ENCODE assay signal across 10 cellular contexts in genomic region chr17:19958023-19958422, GRCh38. TPM values are rescaled to one million over a fixed set of nuclear protein-coding genes. Genes with fewer than 3 reads are reported as not detected.
DNase-seq lines count a peak whose midpoint lies in the region; ATAC-seq, FAIRE-seq and TF ChIP-seq lines count a peak whose summit lies in the region.
"Had no signal": no experiment of that assay in that cellular context is flagged by ENCODE, and none has a peak within 500 bp of the region (broad histone marks: within the 10 kb centered on the region; RNA-seq: fewer than 3 reads in every experiment).

No MANE protein-coding gene starts in this region.

- no peaks in the 10 kb centered on the region for H3K27me3 Mint-ChIP-seq in astrocyte (ENCODE audit: low read depth, unreplicated experiment)

- H3K9ac ChIP-seq in HCT116 (ENCODE audit: low read length) (no peak overlapping the region), astrocyte (ENCODE audit: low read length) (peak overlapping the region; percentile 58)

- peaks cover 1% of the 10 kb centered on the region for H3K36me3 Mint-ChIP-seq in astrocyte (ENCODE audit: low read depth, unreplicated experiment)

- BruUV-seq in HCT116 (replicated peaks; lab: Mats Ljungman, UMichigan) = no TSS peak

- H3K9me3 Mint-ChIP-seq in astrocyte (ENCODE audit: unreplicated experiment) = no peaks in the 10 kb centered on the region

- peak; percentile 97 for FAIRE-seq in astrocyte (lab: Jason Lieb, UNC)

- POLR2A ChIA-PET in HCT116 (lab: Charles Lee) = no interaction called here

- TF ChIP-seq CTCF in HCT116 (IDR thresholded peaks at IDR 0.05 in 2 of 3, conservative IDR thresholded peaks at IDR 0.05 in 1 of 3; ENCODE audit: borderline replicate concordance in 1 of 3, insufficient read depth in 1 of 3, low read depth in 2 of 3, low read length in 2 of 3) (no peak), astrocyte (IDR thresholded peaks at IDR 0.05; ENCODE audit: insufficient read depth, low read depth, low read length) (no peak), kidney epithelial cell (IDR thresholded peaks at IDR 0.05; ENCODE audit: insufficient read depth, low read length, poor library complexity, severe bottlenecking) (no peak)

- peak overlapping the region; percentile 97 for H3K27ac Mint-ChIP-seq in astrocyte (ENCODE audit: unreplicated experiment)

- no peak for TF ChIP-seq POLR2A in HCT116 (IDR thresholded peaks at IDR 0.05; ENCODE audit: borderline replicate concordance, extremely low read depth, insufficient read depth, insufficient read length)

- peaks cover 19% of the 10 kb centered on the region for H3K4me1 Mint-ChIP-seq in astrocyte (ENCODE audit: low read depth, unreplicated experiment)

- H2AFZ ChIP-seq in HCT116 (ENCODE audit: low read depth, low read length, poor library complexity, severe bottlenecking) (no peak overlapping the region), astrocyte (ENCODE audit: low read depth, low read length) (peak overlapping the region; percentile 11)

- H3K9me3 ChIP-seq in HCT116 (ENCODE audit: control insufficient read depth in 1 of 2, insufficient read depth in 1 of 2, low read depth in 1 of 2, low read length in 2 of 2) (no peaks in the 10 kb centered on the region), astrocyte (ENCODE audit: insufficient read depth, low read depth, low read length) (no peaks in the 10 kb centered on the region)

- H3K4me2 ChIP-seq in HCT116 (ENCODE audit: low read length) = peak overlapping the region; percentile 37
- H3K4me2 ChIP-seq in astrocyte (ENCODE audit: low read length) = peak overlapping the region; percentile 81

- RAD21 ChIA-PET in HCT116 (lab: Charles Lee; ENCODE audit: low non-redundant PET in 1 of 2, low total read pairs in 2 of 2, uncharacterized antibody in 2 of 2, unreplicated experiment in 2 of 2) = no interaction called here

- ATAC-seq in HCT116 = peak; percentile 90
- no peak for ATAC-seq in GM21526 (IDR thresholded peaks at IDR 0.05; ENCODE audit: low FRiP score, unreplicated experiment)

- H3K4me1 ChIP-seq in HCT116 (ENCODE audit: control insufficient read depth in 1 of 2, insufficient read depth in 2 of 2, low read length in 2 of 2) = peaks cover 15 to 19% of the 10 kb centered on the region in 2 experiments
- H3K4me1 ChIP-seq in astrocyte (ENCODE audit: insufficient read depth, low read length) = peaks cover 11% of the 10 kb centered on the region

- H3K4me3 ChIP-seq in HCT116 (replicated peaks in 1 of 2; ENCODE audit: low read depth in 1 of 2, low read length in 2 of 2) (no peak overlapping the region), astrocyte (ENCODE audit: insufficient read depth, low read depth, low read length) (no peak overlapping the region), kidney epithelial cell (ENCODE audit: low read depth, low read length) (no peak overlapping the region)

- TF ChIP-seq RAD21 in HCT116 (IDR thresholded peaks at IDR 0.05; ENCODE audit: low read depth) = no peak

- H3K9me2 ChIP-seq in HCT116 (ENCODE audit: insufficient read depth) = no peaks in the 10 kb centered on the region

- peaks cover 20 to 36% of the 10 kb centered on the region in 2 experiments; a peak in 3 of 4 replicates for H3K36me3 ChIP-seq in HCT116 (ENCODE audit: control insufficient read depth in 1 of 2, insufficient read depth in 2 of 2, low read length in 2 of 2)
- H3K36me3 ChIP-seq in astrocyte (ENCODE audit: insufficient read depth, low read length) = peaks cover 18% of the 10 kb centered on the region
- H3K36me3 ChIP-seq in kidney epithelial cell (ENCODE audit: control insufficient read depth, insufficient read depth, low read length) = no peaks in the 10 kb centered on the region

- intact Hi-C loops in HCT116 (cut with micrococcal nuclease) = no loop called here

- no peaks in the 10 kb centered on the region for H3K27me3 ChIP-seq in HCT116 (ENCODE audit: insufficient read depth, low read length)
- no peaks in the 10 kb centered on the region for H3K27me3 ChIP-seq in astrocyte (ENCODE audit: insufficient read depth, low read length)
- no peaks in the 10 kb centered on the region for H3K27me3 ChIP-seq in kidney epithelial cell (ENCODE audit: control insufficient read depth, insufficient read depth, low read length)

- H3K79me2 ChIP-seq in HCT116 (ENCODE audit: insufficient read depth, low read length) (peaks cover 95% of the 10 kb centered on the region), astrocyte (ENCODE audit: insufficient read depth, low read length) (peaks cover 47% of the 10 kb centered on the region)

- DNase-seq in A172 (ENCODE audit: low spot score) = peak; percentile 99
- peak; percentile 32 for DNase-seq in HCT116 (ENCODE audit: low read depth, low spot score)
- peak; percentile 97 for DNase-seq in astrocyte (ENCODE audit: low read depth)
- DNase-seq in kidney epithelial cell (ENCODE audit: low read depth) = peak; percentile 94
- no peak for DNase-seq in NCI-H146 (lab: John Stamatoyannopoulos, UW)
- DNase-seq in OCI-M1 (lab: John Stamatoyannopoulos, UW) = no peak
- DNase-seq in GF-D8 (lab: John Stamatoyannopoulos, UW) = no peak
- DNase-seq: DMS 273 treated with DMSO at 0.1 percent for 48 hours, NCI-H1694 had no signal

- H3K27ac ChIP-seq in HCT116 (ENCODE audit: low read depth, low read length) (peak overlapping the region; percentile 38; the same call in 1 of the 2 replicates), astrocyte (ENCODE audit: low read depth, low read length) (peak overlapping the region; percentile 69)

- CTCF ChIA-PET in HCT116 (lab: Charles Lee) = no interaction called here

- H4K20me1 ChIP-seq in HCT116 (ENCODE audit: insufficient read depth) = peaks cover 9% of the 10 kb centered on the region; the same call in 1 of the 2 replicates
- H4K20me1 ChIP-seq in astrocyte (ENCODE audit: insufficient read depth, low read length) = peaks cover 11% of the 10 kb centered on the region

- peak overlapping the region; percentile 74 for H3K4me3 Mint-ChIP-seq in astrocyte (ENCODE audit: unreplicated experiment)

TF ChIP-seq in HCT116, 20 proteins besides CTCF, POLR2A, EP300 and RAD21:
- TF ChIP-seq YY1 (IDR thresholded peaks at IDR 0.05; ENCODE audit: extremely low read depth, insufficient replicate concordance, low read depth, low read length) = no peak
- peak; percentile 55 for TF ChIP-seq FOSL1 (IDR thresholded peaks at IDR 0.05; ENCODE audit: low read depth)
- peak; percentile 55 for TF ChIP-seq JUND (IDR thresholded peaks at IDR 0.05)

RNA-seq across cellular contexts. Expression of gene AKAP10, which starts 19.6 kb away (rescaled TPM):
- total RNA-seq in A172 (2014; rRNA removed; shearing (Covaris generic)) = 32.8 and 35.8 TPM in 2 replicates
- total RNA-seq in HCT116 (2021; ENCODE audit: unreplicated experiment) (31.6 TPM), astrocyte (27.8 and 28.9 TPM in 2 replicates), kidney epithelial cell (14.9 and 18.1 TPM in 2 replicates)
- 14.6 TPM in 2 replicates for polyA plus RNA-seq in HCT116 (2012)

RNA-seq across cellular contexts. Expression of gene SPECC1, which starts 51.1 kb away (rescaled TPM):
- 87.3 and 96.6 TPM in 2 replicates for total RNA-seq in A172 (2014; rRNA removed; shearing (Covaris generic))
- 43.5 TPM for total RNA-seq in HCT116 (2021; ENCODE audit: unreplicated experiment)
- 16.7 and 18.5 TPM in 2 replicates for polyA plus RNA-seq in HCT116 (2012)
- total RNA-seq in astrocyte = 83.0 and 83.5 TPM in 2 replicates
- total RNA-seq in kidney epithelial cell = 62.3 and 64.6 TPM in 2 replicates

Comparison
In these comparisons a context has a peak if more than half of its experiments do, and no peak if none do; other contexts are left out.
1. DNase-seq: peak in A172 (single experiment), HCT116 (single experiment), astrocyte (single experiment) and kidney epithelial cell (single experiment); none in NCI-H146 (single experiment), OCI-M1 (single experiment) and GF-D8 (single experiment).